ENCODE assay signal across 17 cellular contexts in genomic region chr14:51533877-51534553, GRCh38.
DNase-seq lines count a peak whose midpoint lies in the region; TF ChIP-seq lines count a peak whose summit lies in the region.
"Had no signal": no experiment of that assay in that cellular context is flagged by ENCODE, and none has a peak within 500 bp of the region (broad histone marks: within the 10 kb centered on the region; RNA-seq: fewer than 3 reads in every experiment).

No MANE protein-coding gene starts in this region.

- peaks cover 15 to 17% of the 10 kb centered on the region in 2 experiments for H3K4me1 ChIP-seq in SK-N-SH (ENCODE audit: control insufficient read depth in 1 of 2, insufficient read depth in 2 of 2, low read depth in 1 of 2, low read length in 1 of 2)
- H3K4me1 ChIP-seq in hepatocyte (ENCODE audit: insufficient read depth): no peaks in the 10 kb centered on the region
- H3K4me1 ChIP-seq: esophagus muscularis mucosa had no signal

- POLR2A ChIA-PET in SK-N-SH (lab: Yijun Ruan, JAX): no interaction called here

- H3K79me2 ChIP-seq in SK-N-SH (ENCODE audit: insufficient read depth): no peaks in the 10 kb centered on the region
- H3K79me2 ChIP-seq in hepatocyte: no peaks in the 10 kb centered on the region

- H3K4me3 ChIP-seq in SK-N-SH (ENCODE audit: low read depth in 2 of 2, low read length in 1 of 2) (no peak overlapping the region), hepatocyte (no peak overlapping the region)
- H3K4me3 ChIP-seq: esophagus muscularis mucosa, SK-N-MC, thoracic aorta had no signal

- H3K27ac ChIP-seq in SK-N-SH (ENCODE audit: low read depth in 2 of 2, low read length in 1 of 2) (peak overlapping the region; percentile 70 to 92), hepatocyte (peak overlapping the region; percentile 12)
- H3K27ac ChIP-seq: esophagus muscularis mucosa, SK-N-MC, thoracic aorta had no signal

- H3K9ac ChIP-seq in SK-N-SH: peak overlapping the region; percentile 62

- TF ChIP-seq CTCF in SK-N-SH (IDR thresholded peaks at IDR 0.05): no peak
- no peak for TF ChIP-seq CTCF in hepatocyte (IDR thresholded peaks at IDR 0.05; ENCODE audit: poor library complexity)

- no peaks in the 10 kb centered on the region for H3K9me3 ChIP-seq in SK-N-SH
- H3K9me3 ChIP-seq in hepatocyte (ENCODE audit: low read depth): no peaks in the 10 kb centered on the region

- CTCF ChIA-PET in SK-N-SH (lab: Yijun Ruan, JAX): interaction anchor here (1.0 to 2.0 kb wide), 4 partner anchors 11 to 251 kb away, joined by 3 to 7 read pairs (median 5); no protein-coding TSS in a partner anchor

- H4K20me1 ChIP-seq in SK-N-SH (ENCODE audit: insufficient read depth): no peaks in the 10 kb centered on the region
- H4K20me1 ChIP-seq in hepatocyte (ENCODE audit: insufficient read depth, poor library complexity, severe bottlenecking): no peaks in the 10 kb centered on the region

- peak; percentile 74 for DNase-seq in DMS53 treated with DMSO at 0.1 percent for 48 hours (lab: John Stamatoyannopoulos, UW; ENCODE audit: unreplicated experiment)
- DNase-seq in SK-N-SH: no peak
- DNase-seq in hepatocyte (ENCODE audit: low spot score): no peak
- DNase-seq in renal cortical epithelial cell (ENCODE audit: low read depth): peak; percentile 44
- no peak for DNase-seq in medulla oblongata (ENCODE audit: extremely low spot score)
- DNase-seq in nucleus accumbens (lab: John Stamatoyannopoulos, UW): no peak
- no peak for DNase-seq in SW 1271 (lab: John Stamatoyannopoulos, UW)
- no peak for DNase-seq in NOMO-1 treated with DMSO at 0.1 percent for 48 hours (lab: John Stamatoyannopoulos, UW; ENCODE audit: unreplicated experiment)
- DNase-seq: activated CD4-positive, alpha-beta memory T cell treated with anti-CD3 and anti-CD28 coated beads for 36 hours; DMS 273 treated with DMSO at 0.1 percent for 48 hours; MV-4-11; naive B cell; NCI-H2171; stimulated activated CD8-positive, alpha-beta memory T cell treated with anti-CD3 and anti-CD28 coated beads, Interleukin-4, amount 100 ng/mL, for 48 hours had no signal

- H2AFZ ChIP-seq in SK-N-SH (ENCODE audit: low read depth) (peak overlapping the region; percentile 12; the same call in 1 of the 2 replicates), hepatocyte (no peak overlapping the region)

- no peaks in the 10 kb centered on the region for H3K36me3 ChIP-seq in SK-N-SH (replicated peaks in 1 of 2; ENCODE audit: control insufficient read depth in 1 of 2, insufficient read depth in 2 of 2, low read length in 1 of 2)
- H3K36me3 ChIP-seq in hepatocyte (replicated peaks; ENCODE audit: insufficient read depth, low read depth): no peaks in the 10 kb centered on the region
- H3K36me3 ChIP-seq: esophagus muscularis mucosa, thoracic aorta had no signal

- no peak for TF ChIP-seq RAD21 in SK-N-SH (IDR thresholded peaks at IDR 0.05; ENCODE audit: low read length)

- H3K27me3 ChIP-seq in SK-N-SH (ENCODE audit: insufficient read depth) (no peaks in the 10 kb centered on the region), hepatocyte (no peaks in the 10 kb centered on the region)
- H3K27me3 ChIP-seq: esophagus muscularis mucosa had no signal

- peaks cover 36% of the 10 kb centered on the region for H3F3A ChIP-seq in SK-N-SH (replicated peaks; ENCODE audit: insufficient read depth)

- no peaks in the 10 kb centered on the region for H3K9me2 ChIP-seq in SK-N-SH
- H3K9me2 ChIP-seq in hepatocyte (replicated peaks; ENCODE audit: insufficient read depth): no peaks in the 10 kb centered on the region

- TF ChIP-seq EP300 in SK-N-SH (IDR thresholded peaks at IDR 0.05; ENCODE audit: borderline replicate concordance in 1 of 2, low read depth in 1 of 2, low read length in 1 of 2): no peak

- H3K4me2 ChIP-seq in SK-N-SH: peak overlapping the region; percentile 21; the same call in 1 of the 2 replicates
- no peak overlapping the region for H3K4me2 ChIP-seq in hepatocyte

- 64% methylated on average over 3 of the region's 3 CpGs for WGBS in SK-N-SH (ENCODE audit: low lambda C conversion rate)
- 66% methylated on average over 3 of the region's 3 CpGs for WGBS in hepatocyte (ENCODE audit: low lambda C conversion rate, missing lambda C conversion rate)

TF ChIP-seq in SK-N-SH, 30 proteins besides CTCF, POLR2A, EP300 and RAD21:
- TF ChIP-seq SIN3A (IDR thresholded peaks at IDR 0.05; ENCODE audit: borderline replicate concordance, low read depth, low read length): no peak
- TF ChIP-seq FOXM1 (IDR thresholded peaks at IDR 0.05; ENCODE audit: low read depth): no peak
- no peak for TF ChIP-seq TCF12 (IDR thresholded peaks at IDR 0.05)
- no peak for TF ChIP-seq MEF2A (IDR thresholded peaks at IDR 0.05; ENCODE audit: borderline replicate concordance, low read depth)
- TF ChIP-seq TAF1 (IDR thresholded peaks at IDR 0.05; ENCODE audit: borderline replicate concordance, low read depth, low read length): no peak
- no peak for TF ChIP-seq POLR2AphosphoS5 (IDR thresholded peaks at IDR 0.05; ENCODE audit: low read depth, low read length)
- TF ChIP-seq NRF1 (IDR thresholded peaks at IDR 0.05; ENCODE audit: low read depth, low read length): no peak
- no peak for TF ChIP-seq USF2 (IDR thresholded peaks at IDR 0.05; ENCODE audit: borderline replicate concordance, low read depth, low read length)
- no peak for TF ChIP-seq RFX5 (IDR thresholded peaks at IDR 0.05; ENCODE audit: low read length)
- TF ChIP-seq RCOR1 (IDR thresholded peaks at IDR 0.05; ENCODE audit: low read length): no peak
- no peak for TF ChIP-seq RXRA (IDR thresholded peaks at IDR 0.05; ENCODE audit: borderline replicate concordance, low read depth)
- TF ChIP-seq, protein P1, sequence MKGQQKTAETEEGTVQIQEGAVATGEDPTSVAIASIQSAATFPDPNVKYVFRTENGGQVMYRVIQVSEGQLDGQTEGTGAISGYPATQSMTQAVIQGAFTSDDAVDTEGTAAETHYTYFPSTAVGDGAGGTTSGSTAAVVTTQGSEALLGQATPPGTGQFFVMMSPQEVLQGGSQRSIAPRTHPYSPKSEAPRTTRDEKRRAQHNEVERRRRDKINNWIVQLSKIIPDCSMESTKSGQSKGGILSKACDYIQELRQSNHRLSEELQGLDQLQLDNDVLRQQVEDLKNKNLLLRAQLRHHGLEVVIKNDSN (IDR thresholded peaks at IDR 0.05; ENCODE audit: borderline replicate concordance, low read depth): no peak

Comparison
In these comparisons a context has a peak if more than half of its experiments do, and no peak if none do; other contexts are left out.
1. DNase-seq: peak in DMS53 treated with DMSO at 0.1 percent for 48 hours (single experiment) and renal cortical epithelial cell (single experiment); none in SK-N-SH (single experiment), hepatocyte (single experiment), medulla oblongata (single experiment), nucleus accumbens (0 of 56), SW 1271 (0 of 2) and NOMO-1 treated with DMSO at 0.1 percent for 48 hours (single experiment).